ENCODE assay signal across 9 cellular contexts in the genomic region with DNA sequence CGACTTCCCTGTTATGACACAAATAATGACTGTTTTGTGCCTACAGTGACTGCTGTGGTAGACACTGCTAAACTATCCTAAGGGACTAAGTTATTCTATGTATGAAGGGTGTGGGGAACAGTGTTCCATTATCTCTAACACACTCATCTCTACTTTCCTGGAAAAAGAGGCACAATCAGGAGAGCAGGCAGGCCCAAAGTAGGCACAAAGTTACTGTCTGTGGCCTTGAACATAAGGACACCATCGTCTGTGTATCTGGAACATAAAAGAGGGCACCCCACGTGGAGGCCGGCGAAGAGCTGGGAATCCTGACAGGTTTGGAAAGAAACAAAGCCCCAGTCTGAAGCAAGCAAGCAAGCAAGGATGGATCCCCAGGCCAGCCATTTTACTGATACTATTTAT. TPM values are rescaled to one million over a fixed set of nuclear protein-coding genes. Genes with fewer than 3 reads are reported as not detected.
DNase-seq lines count a peak whose midpoint lies in the region; ATAC-seq and TF ChIP-seq lines count a peak whose summit lies in the region.
"Had no signal": no experiment of that assay in that cellular context is flagged by ENCODE, and none has a peak within 500 bp of the region (broad histone marks: within the 10 kb centered on the region; RNA-seq: fewer than 3 reads in every experiment).

No MANE protein-coding gene starts in this region.

- H3K4me2 ChIP-seq in BLaER1 treated with 17β-estradiol and CSF1 and Interleukin-3, amounts not matched to agents 10 nM and 100 nM: peak overlapping the region; percentile 68 to 97 (median 87)

- H3K27ac Mint-ChIP-seq in HFFc6: no peak overlapping the region
- peak overlapping the region in 6 of 9 donors; percentile 6 to 71 (median 30) for H3K27ac Mint-ChIP-seq in naive thymus-derived CD4-positive, alpha-beta T cell

- no peak overlapping the region; a peak in 2 of 22 replicates for H3K27ac ChIP-seq in BLaER1 treated with 17β-estradiol and CSF1 and Interleukin-3, amounts not matched to agents 10 nM and 100 nM
- H3K27ac ChIP-seq in adrenal gland: peak overlapping the region in 3 of 5 donors; percentile 49 to 93 (median 69)
- H3K27ac ChIP-seq in naive thymus-derived CD4-positive, alpha-beta T cell (ENCODE audit: low read depth, low read length): no peak overlapping the region

- intact Hi-C loops in adrenal gland (cut with DNase I): loop anchor here (5.0 to 10.0 kb wide), 2 partner anchors 114 to 119 kb away; a partner anchor contains a TSS
- intact Hi-C loops in naive thymus-derived CD4-positive, alpha-beta T cell (cut with micrococcal nuclease): loop anchor here (2.0 to 10.0 kb wide), 5 partner anchors 111 to 1221 kb away; a partner anchor contains a TSS

- peak overlapping the region; percentile 99 for H3K4me3 Mint-ChIP-seq in HFFc6
- H3K4me3 Mint-ChIP-seq in naive thymus-derived CD4-positive, alpha-beta T cell: peak overlapping the region; percentile 74 to 100 (median 98)

- no peaks in the 10 kb centered on the region for H3K27me3 ChIP-seq in BLaER1 treated with 17β-estradiol and CSF1 and Interleukin-3, amounts not matched to agents 10 nM and 100 nM
- H3K27me3 ChIP-seq in adrenal gland: no peaks in the 10 kb centered on the region
- H3K27me3 ChIP-seq in naive thymus-derived CD4-positive, alpha-beta T cell (ENCODE audit: control insufficient read depth in 2 of 2, insufficient read depth in 2 of 2, low read length in 2 of 2): no peaks in the 10 kb centered on the region

- peaks cover 13% of the 10 kb centered on the region for H3K36me3 Mint-ChIP-seq in HFFc6 (ENCODE audit: low read depth)
- H3K36me3 Mint-ChIP-seq in naive thymus-derived CD4-positive, alpha-beta T cell: peaks cover 2 to 18% (median 12%) of the 10 kb centered on the region in 5 donors

- TF ChIP-seq CTCF in HFFc6 (IDR thresholded peaks at IDR 0.05) (no peak), adrenal gland (IDR thresholded peaks at IDR 0.05) (no peak)

- POLR2A ChIA-PET in naive thymus-derived CD4-positive, alpha-beta T cell (lab: Charles Lee): interaction anchor here (0.5 kb wide), 1 partner anchor 284 kb away, joined by 3 read pairs; no protein-coding TSS in a partner anchor

- no peaks in the 10 kb centered on the region for H3K9me3 Mint-ChIP-seq in HFFc6
- no peaks in the 10 kb centered on the region for H3K9me3 Mint-ChIP-seq in naive thymus-derived CD4-positive, alpha-beta T cell

- ATAC-seq in naive thymus-derived CD4-positive, alpha-beta T cell: no peak

- peak overlapping the region in 4 of 11 experiments; percentile 13 to 88 (median 77); a peak in 6 of 22 replicates for H3K9ac ChIP-seq in BLaER1 treated with 17β-estradiol and CSF1 and Interleukin-3, amounts not matched to agents 10 nM and 100 nM

- DNase-seq in HFFc6: no peak
- peak in 6 of 7 donors; percentile 27 to 63 (median 42) for DNase-seq in adrenal gland
- no peak for DNase-seq in naive thymus-derived CD4-positive, alpha-beta T cell
- no peak for DNase-seq in EL
- DNase-seq in ecto neural progenitor cell (ENCODE audit: low spot score): no peak
- no peak for DNase-seq in NCI-H2196 (lab: John Stamatoyannopoulos, UW; ENCODE audit: unreplicated experiment)
- DNase-seq in DMS79 treated with DMSO at 0.1 percent for 48 hours (lab: John Stamatoyannopoulos, UW): no peak
- DNase-seq: posterior cingulate gyrus had no signal

- WGBS in adrenal gland, 4 donors: 37 to 55% (median 41%) methylated on average over 5 of the region's 5 CpGs

- H3K36me3 ChIP-seq in BLaER1 treated with 17β-estradiol and CSF1 and Interleukin-3, amounts not matched to agents 10 nM and 100 nM: peaks cover 30 to 32% (median 31%) of the 10 kb centered on the region in 11 experiments
- peaks cover 0 to 9% of the 10 kb centered on the region in 2 donors for H3K36me3 ChIP-seq in adrenal gland (replicated peaks in 1 of 2)
- H3K36me3 ChIP-seq in naive thymus-derived CD4-positive, alpha-beta T cell (ENCODE audit: control insufficient read depth in 2 of 3, insufficient read depth in 3 of 3, low read length in 3 of 3): peaks cover 0 to 16% (median 0%) of the 10 kb centered on the region in 3 experiments

- H3K27me3 Mint-ChIP-seq in HFFc6 (ENCODE audit: insufficient read depth): peaks cover 9% of the 10 kb centered on the region
- peaks cover 5 to 12% (median 9%) of the 10 kb centered on the region in 5 donors for H3K27me3 Mint-ChIP-seq in naive thymus-derived CD4-positive, alpha-beta T cell

- no peak for TF ChIP-seq POLR2A in adrenal gland (IDR thresholded peaks at IDR 0.05)

- H3K4me1 Mint-ChIP-seq in HFFc6 (ENCODE audit: low read depth): peaks cover 37% of the 10 kb centered on the region
- peaks cover 13 to 32% (median 24%) of the 10 kb centered on the region in 7 donors for H3K4me1 Mint-ChIP-seq in naive thymus-derived CD4-positive, alpha-beta T cell

- CTCF ChIA-PET in naive thymus-derived CD4-positive, alpha-beta T cell (lab: Charles Lee): interaction anchor here (0.6 kb wide), 1 partner anchor 1838 kb away, joined by 3 read pairs; no protein-coding TSS in a partner anchor

- peaks cover 24 to 43% (median 30%) of the 10 kb centered on the region in 10 experiments for H3K4me1 ChIP-seq in BLaER1 treated with 17β-estradiol and CSF1 and Interleukin-3, amounts not matched to agents 10 nM and 100 nM
- H3K4me1 ChIP-seq in adrenal gland (replicated peaks in 1 of 2): peaks cover 14 to 28% of the 10 kb centered on the region in 2 donors
- H3K4me1 ChIP-seq in naive thymus-derived CD4-positive, alpha-beta T cell (ENCODE audit: control insufficient read depth in 2 of 2, insufficient read depth in 2 of 2, low read length in 2 of 2): peaks cover 8 to 14% of the 10 kb centered on the region in 2 donors

- H3K9me3 ChIP-seq in BLaER1 treated with 17β-estradiol and CSF1 and Interleukin-3, amounts not matched to agents 10 nM and 100 nM (replicated peaks in 1 of 11): no peaks in the 10 kb centered on the region
- no peaks in the 10 kb centered on the region for H3K9me3 ChIP-seq in adrenal gland (replicated peaks in 1 of 3)
- no peaks in the 10 kb centered on the region for H3K9me3 ChIP-seq in naive thymus-derived CD4-positive, alpha-beta T cell (ENCODE audit: control insufficient read depth in 2 of 3, low read length in 3 of 3)

- H3K4me3 ChIP-seq in BLaER1 treated with 17β-estradiol and CSF1 and Interleukin-3, amounts not matched to agents 10 nM and 100 nM: peak overlapping the region in 7 of 10 experiments; percentile 84 to 98 (median 94); a peak in 8 of 20 replicates
- H3K4me3 ChIP-seq in adrenal gland: peak overlapping the region in 1 of 4 donors; percentile 87
- no peak overlapping the region for H3K4me3 ChIP-seq in naive thymus-derived CD4-positive, alpha-beta T cell (ENCODE audit: low read length)

- H4K20me1 ChIP-seq in BLaER1 treated with 17β-estradiol and CSF1 and Interleukin-3, amounts not matched to agents 10 nM and 100 nM: peaks cover 0 to 23% (median 0%) of the 10 kb centered on the region in 11 experiments; a peak in 5 of 22 replicates

RNA-seq across cellular contexts. Expression of a gene that starts 1.5 kb away (rescaled TPM):
- total RNA-seq in HFFc6 (2021; fragmentation: NEBNext Ultra II Directional; extraction: Animal tissue kit (Norgen Biotek cat#: 25700)): 10 to 100 TPM; 16.6 to 19.6 (median 17.4) TPM
- 10 to 100 TPM; 11.4 to 45.3 (median 24.8) TPM for total RNA-seq in adrenal gland
- 10 to 100 TPM; 20.8 to 53.9 (median 33.2) TPM for polyA plus RNA-seq in adrenal gland
- total RNA-seq in naive thymus-derived CD4-positive, alpha-beta T cell: 10 to 100 TPM; 15.6 to 50.4 (median 25.5) TPM
- 10 to 100 TPM in 1 of 2 donors, 1 to 10 TPM in 1; 8.6 to 11.4 TPM for polyA plus RNA-seq in naive thymus-derived CD4-positive, alpha-beta T cell

RNA-seq across cellular contexts. Expression of a gene that starts 15.4 kb away (rescaled TPM):
- not detected for total RNA-seq in HFFc6 (2021; fragmentation: NEBNext Ultra II Directional; extraction: Animal tissue kit (Norgen Biotek cat#: 25700))
- total RNA-seq in adrenal gland: not detected
- polyA plus RNA-seq in adrenal gland: not detected
- total RNA-seq in naive thymus-derived CD4-positive, alpha-beta T cell: not detected
- not detected for polyA plus RNA-seq in naive thymus-derived CD4-positive, alpha-beta T cell

RNA-seq across cellular contexts. Expression of a gene that starts 36.7 kb away (rescaled TPM):
- not detected for total RNA-seq in HFFc6 (2021; fragmentation: NEBNext Ultra II Directional; extraction: Animal tissue kit (Norgen Biotek cat#: 25700))
- not detected for total RNA-seq in adrenal gland
- under 1 TPM in 1 of 3 donors, not detected in 2; 0.03 TPM for polyA plus RNA-seq in adrenal gland
- not detected for total RNA-seq in naive thymus-derived CD4-positive, alpha-beta T cell
- not detected for polyA plus RNA-seq in naive thymus-derived CD4-positive, alpha-beta T cell

Comparison
In these comparisons a context has a peak if more than half of its experiments do, and no peak if none do; other contexts are left out.
1. H3K27ac ChIP-seq: peak in adrenal gland (3 of 5); none in BLaER1 treated with 17β-estradiol and CSF1 and Interleukin-3, amounts not matched to agents 10 nM and 100 nM (0 of 11) and naive thymus-derived CD4-positive, alpha-beta T cell (single experiment).
2. DNase-seq: peak in adrenal gland (6 of 7); none in HFFc6 (single experiment), naive thymus-derived CD4-positive, alpha-beta T cell (0 of 9), EL (single experiment), ecto neural progenitor cell (single experiment), NCI-H2196 (single experiment) and DMS79 treated with DMSO at 0.1 percent for 48 hours (single experiment).